In genomic region chrX:132592880-132593279, GRCh38 we compare ENCODE assay signal across 8 cellular contexts.
DNase-seq lines count a peak whose midpoint lies in the region; ATAC-seq and TF ChIP-seq lines count a peak whose summit lies in the region.

No MANE protein-coding gene starts in this region.

- H3K36me3 ChIP-seq in DND-41 (ENCODE audit: insufficient read depth, low read length) = no peaks in the 10 kb centered on the region
- no peaks in the 10 kb centered on the region for H3K36me3 ChIP-seq in SJCRH30
- H3K36me3 ChIP-seq in esophagus muscularis mucosa = no peaks in the 10 kb centered on the region

- DNase-seq in DND-41 (no peak), SJCRH30 (peak; percentile 12 to 34), left colon (no peak), esophagus muscularis mucosa (ENCODE audit: extremely low spot score) (no peak), NCI-H2227 treated with DMSO at 0.1 percent for 48 hours (lab: John Stamatoyannopoulos, UW) (no peak)
- DNase-seq in activated effector memory CD4-positive, alpha-beta T cell treated with anti-CD3 and anti-CD28 coated beads, Interleukin-2, amount 50 U/mL, for 16 hours = no peak
- no peak for DNase-seq in activated T-cell treated with anti-CD3 and anti-CD28 coated beads, Interleukin-2, amount 50 U/mL, for 1 hour

- H4K20me1 ChIP-seq in DND-41 (ENCODE audit: insufficient read depth, low read length) = no peaks in the 10 kb centered on the region

- no peak for TF ChIP-seq POLR2A in esophagus muscularis mucosa (IDR thresholded peaks at IDR 0.05; ENCODE audit: low read depth)

- H3K4me1 ChIP-seq in DND-41 (ENCODE audit: insufficient read depth, low read length) (no peaks in the 10 kb centered on the region), SJCRH30 (no peaks in the 10 kb centered on the region), esophagus muscularis mucosa (no peaks in the 10 kb centered on the region)

- ATAC-seq in DND-41 (ENCODE audit: insufficient read depth, low read depth) (0 out of 3 replicates have a peak, but pooled peaks have one; percentile 44), HG03280 (IDR thresholded peaks at IDR 0.05; ENCODE audit: unreplicated experiment) (peak; percentile 57), left colon (peak; percentile 44)

- no peak overlapping the region for H3K9ac ChIP-seq in DND-41 (ENCODE audit: low read depth, low read length)

- H2AFZ ChIP-seq in DND-41 (ENCODE audit: low read depth, low read length) = no peak overlapping the region

- H3K4me2 ChIP-seq in DND-41 (ENCODE audit: insufficient read depth, low read length) = no peak overlapping the region

- no peak overlapping the region for H3K27ac ChIP-seq in DND-41 (ENCODE audit: low read length)
- H3K27ac ChIP-seq in SJCRH30 = no peak overlapping the region
- H3K27ac ChIP-seq in esophagus muscularis mucosa (replicated peaks in 1 of 4) = no peak overlapping the region

- 16% methylated on average over 2 of the region's 2 CpGs for WGBS in esophagus muscularis mucosa

- TF ChIP-seq CTCF in DND-41 (IDR thresholded peaks at IDR 0.05; ENCODE audit: borderline replicate concordance, extremely low read depth, low read length, poor library complexity, severe bottlenecking) (peak; percentile 40), esophagus muscularis mucosa (IDR thresholded peaks at IDR 0.05) (peak in 1 of 3 experiments; percentile 23)

- no peaks in the 10 kb centered on the region for H3K79me2 ChIP-seq in DND-41 (ENCODE audit: insufficient read depth, low read length)

- H3K4me3 ChIP-seq in DND-41 (ENCODE audit: low read depth in 1 of 2, low read length in 2 of 2) (no peak overlapping the region), SJCRH30 (no peak overlapping the region), esophagus muscularis mucosa (no peak overlapping the region)

- intact Hi-C loops in left colon (cut with DNase I, micrococcal nuclease) = no loop called here
- intact Hi-C loops in esophagus muscularis mucosa (cut with DNase I) = no loop called here

- H3K27me3 ChIP-seq in DND-41 (ENCODE audit: insufficient read depth, low read length, poor library complexity) (no peaks in the 10 kb centered on the region), SJCRH30 (no peaks in the 10 kb centered on the region), esophagus muscularis mucosa (no peaks in the 10 kb centered on the region)

- H3K9me3 ChIP-seq in DND-41 (ENCODE audit: insufficient read depth, low read length, severe bottlenecking) = no peaks in the 10 kb centered on the region
- H3K9me3 ChIP-seq in SJCRH30 (replicated peaks) = no peaks in the 10 kb centered on the region
- no peaks in the 10 kb centered on the region for H3K9me3 ChIP-seq in esophagus muscularis mucosa

- TF ChIP-seq EP300 in esophagus muscularis mucosa (IDR thresholded peaks at IDR 0.05) = no peak

Comparison
In these comparisons a context has a peak if more than half of its experiments do, and no peak if none do; other contexts are left out.
1. DNase-seq: peak in SJCRH30 (2 of 2); none in DND-41 (single experiment), left colon (0 of 2), esophagus muscularis mucosa (single experiment), activated effector memory CD4-positive, alpha-beta T cell treated with anti-CD3 and anti-CD28 coated beads, Interleukin-2, amount 50 U/mL, for 16 hours (single experiment), activated T-cell treated with anti-CD3 and anti-CD28 coated beads, Interleukin-2, amount 50 U/mL, for 1 hour (single experiment) and NCI-H2227 treated with DMSO at 0.1 percent for 48 hours (single experiment).
2. Peak in every context shown above with its lines, with median percentiles within 50 percentile points of each other: ATAC-seq.